8 cellular contexts compared by ENCODE assay signal in genomic region chr4:38674206-38675144, GRCh38. TPM values are rescaled to one million over a fixed set of nuclear protein-coding genes. Genes with fewer than 3 reads are reported as not detected.
DNase-seq lines count a peak whose midpoint lies in the region; ATAC-seq and TF ChIP-seq lines count a peak whose summit lies in the region.

No MANE protein-coding gene starts in this region.

- H3K9me3 ChIP-seq in CD8-positive, alpha-beta T cell (ENCODE audit: low read length) = no peaks in the 10 kb centered on the region
- H3K9me3 ChIP-seq in MM.1S (replicated peaks; ENCODE audit: insufficient read depth, low read length) = no peaks in the 10 kb centered on the region

- H3K27me3 ChIP-seq in CD8-positive, alpha-beta T cell (ENCODE audit: insufficient read depth, low read length) = no peaks in the 10 kb centered on the region
- H3K27me3 ChIP-seq in MM.1S (replicated peaks; ENCODE audit: insufficient read depth, low read length) = no peaks in the 10 kb centered on the region

- H3K36me3 ChIP-seq in CD8-positive, alpha-beta T cell (ENCODE audit: insufficient read depth, low read length) = no peaks in the 10 kb centered on the region
- no peaks in the 10 kb centered on the region for H3K36me3 ChIP-seq in MM.1S (replicated peaks; ENCODE audit: insufficient read depth, low read length)

- POLR2A ChIA-PET in CD8-positive, alpha-beta T cell (lab: Charles Lee) = interaction anchor here (0.9 to 2.7 kb wide), 7 partner anchors 8 to 495 kb away, joined by 3 to 17 read pairs (median 3); no protein-coding TSS in a partner anchor

- no peak for DNase-seq in CD8-positive, alpha-beta T cell
- DNase-seq in MM.1S (no peak), endothelial cell (ENCODE audit: low spot score) (no peak), neural crest cell (ENCODE audit: low read depth, low spot score) (no peak), COLO829 (ENCODE audit: low spot score) (no peak), SIG-M5 (lab: John Stamatoyannopoulos, UW) (no peak), HPDE6-E6E7 (ENCODE audit: extremely low spot score) (no peak)

- intact Hi-C loops in CD8-positive, alpha-beta T cell (cut with DNase I, micrococcal nuclease) = loop anchor here (1.0 to 5.0 kb wide), 11 partner anchors 7 to 612 kb away; no protein-coding TSS in a partner anchor

- H3K4me1 Mint-ChIP-seq in CD8-positive, alpha-beta T cell (ENCODE audit: low read depth) = peaks cover 92% of the 10 kb centered on the region
- H3K4me1 Mint-ChIP-seq in endothelial cell (ENCODE audit: unreplicated experiment) = peaks cover 70% of the 10 kb centered on the region
- H3K4me1 Mint-ChIP-seq in neural crest cell = peaks cover 82% of the 10 kb centered on the region

- no peak overlapping the region for H3K4me2 ChIP-seq in MM.1S (ENCODE audit: low read depth, low read length)

- H3F3A ChIP-seq in MM.1S (ENCODE audit: insufficient read depth, low read length) = peaks cover 46% of the 10 kb centered on the region

- no peak for ATAC-seq in CD8-positive, alpha-beta T cell
- no peak for ATAC-seq in HG02938 (IDR thresholded peaks at IDR 0.05; ENCODE audit: unreplicated experiment)

- H3K9ac ChIP-seq in MM.1S (ENCODE audit: low read length) = no peak overlapping the region

- peaks cover 99% of the 10 kb centered on the region for H3K79me2 ChIP-seq in MM.1S (ENCODE audit: low read length)

- no peak overlapping the region for H2AFZ ChIP-seq in MM.1S (ENCODE audit: low read length)

- no peaks in the 10 kb centered on the region for H3K9me2 ChIP-seq in MM.1S (replicated peaks; ENCODE audit: insufficient read depth, low read length)

- peaks cover 26% of the 10 kb centered on the region for H3K36me3 Mint-ChIP-seq in CD8-positive, alpha-beta T cell
- H3K36me3 Mint-ChIP-seq in endothelial cell (ENCODE audit: low read depth, unreplicated experiment) (peaks cover 21% of the 10 kb centered on the region), neural crest cell (ENCODE audit: low read depth) (peaks cover 4% of the 10 kb centered on the region)

- peaks cover 88% of the 10 kb centered on the region for H3K4me1 ChIP-seq in CD8-positive, alpha-beta T cell (ENCODE audit: insufficient read depth, low read length)
- peaks cover 56% of the 10 kb centered on the region for H3K4me1 ChIP-seq in MM.1S (ENCODE audit: low read length)

- H3K27ac Mint-ChIP-seq in CD8-positive, alpha-beta T cell = peak overlapping the region; percentile 93
- H3K27ac Mint-ChIP-seq in endothelial cell (ENCODE audit: unreplicated experiment) = peak overlapping the region; percentile 91
- peak overlapping the region; percentile 3 for H3K27ac Mint-ChIP-seq in neural crest cell (ENCODE audit: unreplicated experiment)

- H4K20me1 ChIP-seq in MM.1S (ENCODE audit: insufficient read depth, low read length) = peaks cover 18% of the 10 kb centered on the region; the same call in 1 of the 2 replicates

- no peak for TF ChIP-seq CTCF in CD8-positive, alpha-beta T cell (IDR thresholded peaks at IDR 0.05)
- no peak for TF ChIP-seq CTCF in MM.1S (IDR thresholded peaks at IDR 0.05; ENCODE audit: low read length)
- TF ChIP-seq CTCF in endothelial cell (IDR thresholded peaks at IDR 0.05; ENCODE audit: unreplicated experiment) = no peak
- no peak for TF ChIP-seq CTCF in neural crest cell (conservative IDR thresholded peaks at IDR 0.05)

- H3K4me3 ChIP-seq in CD8-positive, alpha-beta T cell (ENCODE audit: low read depth, low read length) = peak overlapping the region; percentile 15
- no peak overlapping the region for H3K4me3 ChIP-seq in MM.1S (ENCODE audit: low read length)

- CTCF ChIA-PET in CD8-positive, alpha-beta T cell (lab: Charles Lee) = interaction anchor here (0.6 to 6.1 kb wide), 56 partner anchors 8 to 616 kb away, joined by 3 to 143 read pairs (median 4); no protein-coding TSS in a partner anchor

- H3K27ac ChIP-seq in CD8-positive, alpha-beta T cell (ENCODE audit: low read depth, low read length) = no peak overlapping the region
- peak overlapping the region; percentile 31; the same call in 1 of the 2 replicates for H3K27ac ChIP-seq in MM.1S (ENCODE audit: low read length)

- H3K9me3 Mint-ChIP-seq in CD8-positive, alpha-beta T cell = no peaks in the 10 kb centered on the region
- H3K9me3 Mint-ChIP-seq in endothelial cell (ENCODE audit: unreplicated experiment) (no peaks in the 10 kb centered on the region), neural crest cell (no peaks in the 10 kb centered on the region)

- no peaks in the 10 kb centered on the region for H3K27me3 Mint-ChIP-seq in CD8-positive, alpha-beta T cell (ENCODE audit: low read depth)
- peaks cover 3% of the 10 kb centered on the region for H3K27me3 Mint-ChIP-seq in endothelial cell (ENCODE audit: unreplicated experiment)
- no peaks in the 10 kb centered on the region for H3K27me3 Mint-ChIP-seq in neural crest cell (ENCODE audit: low read depth)

- H3K4me3 Mint-ChIP-seq in CD8-positive, alpha-beta T cell = peak overlapping the region; percentile 71
- H3K4me3 Mint-ChIP-seq in endothelial cell (ENCODE audit: unreplicated experiment) = peak overlapping the region; percentile 49
- peak overlapping the region; percentile 77 for H3K4me3 Mint-ChIP-seq in neural crest cell

RNA-seq across cellular contexts. Expression of gene KLF3, which starts 10.5 kb away (rescaled TPM):
- 100 to 1,000 TPM; 181 to 194 TPM for total RNA-seq in CD8-positive, alpha-beta T cell
- total RNA-seq in endothelial cell (ENCODE audit: unreplicated experiment) (73.4 TPM), neural crest cell (38.2 and 38.4 TPM in 2 replicates)

Comparison
In these comparisons a context has a peak if more than half of its experiments do, and no peak if none do; other contexts are left out.
1. H3K27ac Mint-ChIP-seq: peak in every context shown above with its lines; median percentile 93 in CD8-positive, alpha-beta T cell; 91 in endothelial cell; 3 in neural crest cell.